1 cellular context compared by ENCODE assay signal in genomic region chr17:73291260-73291801, GRCh38.
A peak's percentile ranks its signal among the peaks of the same experiment; 100 is the strongest.
TF ChIP-seq lines count a peak whose summit lies in the region.

No MANE protein-coding gene starts in this region.

TF ChIP-seq in SK-N-SH, 30 proteins besides CTCF, POLR2A, EP300 and RAD21 (continued from another document):
- TF ChIP-seq, protein P1, sequence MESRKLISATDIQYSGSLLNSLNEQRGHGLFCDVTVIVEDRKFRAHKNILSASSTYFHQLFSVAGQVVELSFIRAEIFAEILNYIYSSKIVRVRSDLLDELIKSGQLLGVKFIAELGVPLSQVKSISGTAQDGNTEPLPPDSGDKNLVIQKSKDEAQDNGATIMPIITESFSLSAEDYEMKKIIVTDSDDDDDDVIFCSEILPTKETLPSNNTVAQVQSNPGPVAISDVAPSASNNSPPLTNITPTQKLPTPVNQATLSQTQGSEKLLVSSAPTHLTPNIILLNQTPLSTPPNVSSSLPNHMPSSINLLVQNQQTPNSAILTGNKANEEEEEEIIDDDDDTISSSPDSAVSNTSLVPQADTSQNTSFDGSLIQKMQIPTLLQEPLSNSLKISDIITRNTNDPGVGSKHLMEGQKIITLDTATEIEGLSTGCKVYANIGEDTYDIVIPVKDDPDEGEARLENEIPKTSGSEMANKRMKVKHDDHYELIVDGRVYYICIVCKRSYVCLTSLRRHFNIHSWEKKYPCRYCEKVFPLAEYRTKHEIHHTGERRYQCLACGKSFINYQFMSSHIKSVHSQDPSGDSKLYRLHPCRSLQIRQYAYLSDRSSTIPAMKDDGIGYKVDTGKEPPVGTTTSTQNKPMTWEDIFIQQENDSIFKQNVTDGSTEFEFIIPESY (IDR thresholded peaks at IDR 0.05; ENCODE audit: borderline replicate concordance, low read depth) = no peak
- TF ChIP-seq NRF1 (IDR thresholded peaks at IDR 0.05; ENCODE audit: low read depth, low read length) (no peak), TEAD4 (IDR thresholded peaks at IDR 0.05; ENCODE audit: borderline replicate concordance, insufficient read depth) (no peak), FOXM1 (IDR thresholded peaks at IDR 0.05; ENCODE audit: low read depth) (no peak), GATA2 (CRISPR knock-in tag; IDR thresholded peaks at IDR 0.05) (no peak), REST (IDR thresholded peaks at IDR 0.05; ENCODE audit: low read depth, low read length) (0 out of 2 replicates have a peak, but pooled peaks have one; percentile 40), FOSL2 (IDR thresholded peaks at IDR 0.05; ENCODE audit: borderline replicate concordance, low read depth) (peak; percentile 83; the same call in 1 of the 2 replicates), NFIC (IDR thresholded peaks at IDR 0.05; ENCODE audit: borderline replicate concordance) (peak; percentile 94), MXI1 (IDR thresholded peaks at IDR 0.05; ENCODE audit: low read depth, low read length) (no peak), TCF12 (IDR thresholded peaks at IDR 0.05) (peak; percentile 79), SIN3A (IDR thresholded peaks at IDR 0.05; ENCODE audit: borderline replicate concordance, low read depth, low read length) (no peak), POLR2AphosphoS5 (IDR thresholded peaks at IDR 0.05; ENCODE audit: low read depth, low read length) (peak; percentile 27; the same call in 1 of the 2 replicates), FOXJ3 (CRISPR knock-in tag; IDR thresholded peaks at IDR 0.05) (no peak), RCOR1 (IDR thresholded peaks at IDR 0.05; ENCODE audit: low read length) (no peak), RFX5 (IDR thresholded peaks at IDR 0.05; ENCODE audit: low read length) (no peak), MEF2A (IDR thresholded peaks at IDR 0.05; ENCODE audit: borderline replicate concordance, low read depth) (peak; percentile 84; the same call in 1 of the 2 replicates), JUND (IDR thresholded peaks at IDR 0.05) (peak; percentile 75; the same call in 1 of the 2 replicates), GABPA (IDR thresholded peaks at IDR 0.05; ENCODE audit: low read depth) (no peak), ELF1 (IDR thresholded peaks at IDR 0.05) (no peak), SMC3 (IDR thresholded peaks at IDR 0.05; ENCODE audit: low read depth, low read length) (no peak)
- TF ChIP-seq, protein P2, sequence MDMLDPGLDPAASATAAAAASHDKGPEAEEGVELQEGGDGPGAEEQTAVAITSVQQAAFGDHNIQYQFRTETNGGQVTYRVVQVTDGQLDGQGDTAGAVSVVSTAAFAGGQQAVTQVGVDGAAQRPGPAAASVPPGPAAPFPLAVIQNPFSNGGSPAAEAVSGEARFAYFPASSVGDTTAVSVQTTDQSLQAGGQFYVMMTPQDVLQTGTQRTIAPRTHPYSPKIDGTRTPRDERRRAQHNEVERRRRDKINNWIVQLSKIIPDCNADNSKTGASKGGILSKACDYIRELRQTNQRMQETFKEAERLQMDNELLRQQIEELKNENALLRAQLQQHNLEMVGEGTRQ (IDR thresholded peaks at IDR 0.05; ENCODE audit: borderline replicate concordance, low read depth, low read length) = no peak
- TF ChIP-seq, protein P3, sequence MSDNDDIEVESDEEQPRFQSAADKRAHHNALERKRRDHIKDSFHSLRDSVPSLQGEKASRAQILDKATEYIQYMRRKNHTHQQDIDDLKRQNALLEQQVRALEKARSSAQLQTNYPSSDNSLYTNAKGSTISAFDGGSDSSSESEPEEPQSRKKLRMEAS (IDR thresholded peaks at IDR 0.05; ENCODE audit: low read depth) = peak; percentile 80
